In the genomic region with DNA sequence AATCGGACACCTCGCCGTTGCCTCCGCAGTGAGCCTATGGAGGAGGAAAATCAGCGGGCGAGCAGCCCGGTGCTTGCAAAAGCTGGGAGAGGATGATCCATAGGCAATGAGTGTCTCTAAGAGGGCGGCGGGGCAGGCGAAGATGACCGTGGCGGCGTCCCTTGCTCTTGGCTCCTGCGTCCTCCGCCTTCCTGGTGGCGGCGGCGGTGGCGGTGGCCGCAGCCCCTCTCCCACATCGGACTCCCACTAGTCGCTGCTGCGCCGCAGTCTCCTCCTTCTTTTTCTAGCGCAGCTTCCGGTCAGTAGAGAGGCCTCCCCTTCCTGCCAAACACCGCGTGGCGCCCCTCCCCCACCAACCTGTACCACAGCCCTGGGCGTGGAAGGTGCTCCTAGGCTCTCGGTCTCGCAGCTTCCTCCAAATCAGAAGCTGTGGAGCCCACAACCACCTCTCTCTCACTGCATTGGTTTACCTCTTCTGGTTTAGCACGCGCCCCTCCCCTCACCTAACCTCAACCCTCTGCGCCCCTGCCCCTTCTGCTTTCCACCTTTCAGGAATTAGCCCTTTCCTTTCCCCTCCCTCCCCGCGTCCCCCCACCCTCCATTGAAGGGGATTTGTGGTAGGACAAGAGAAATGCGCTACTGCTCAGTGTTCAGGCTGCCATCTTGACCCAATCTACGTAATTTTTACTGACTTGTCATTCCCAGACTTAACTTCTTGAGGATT, we compare ENCODE assay signal across 8 cellular contexts. TPM values are rescaled to one million over a fixed set of nuclear protein-coding genes. Genes with fewer than 3 reads are reported as not detected.
DNase-seq lines count a peak whose midpoint lies in the region; ATAC-seq and TF ChIP-seq lines count a peak whose summit lies in the region.

A gene (minus strand): TSS at position 271 of the 724 bp plus-strand sequence. CDS start 594 bp downstream, outside the sequence.

- H4K8ac ChIP-seq in mesenchymal stem cell (ENCODE audit: low read length): peak within 1 kb of the TSS; percentile 96

- ATAC-seq in GM19023 (IDR thresholded peaks at IDR 0.05; ENCODE audit: unreplicated experiment) (peak; percentile 97), HG03135 (IDR thresholded peaks at IDR 0.05; ENCODE audit: unreplicated experiment) (peak; percentile 93)

- H3K27ac Mint-ChIP-seq in endodermal cell: peak within 1 kb of the TSS; percentile 95

- H3K9me3 ChIP-seq in endodermal cell (ENCODE audit: control insufficient read depth, low read length) (peaks cover 1% of the 10 kb centered on the region), mesenchymal stem cell (ENCODE audit: control insufficient read depth, low read length) (no peaks in the 10 kb centered on the region)

- DNase-seq in AG08395 (ENCODE audit: low spot score): peak; percentile 58
- DNase-seq in NCI-H69 (lab: John Stamatoyannopoulos, UW): peak; percentile 93
- DNase-seq in activated CD8-positive, alpha-beta memory T cell treated with anti-CD3 and anti-CD28 coated beads for 48 hours (ENCODE audit: low read depth in 2 of 3, low spot score in 2 of 3): peak; percentile 11 to 29 (median 27)
- peak; percentile 96 for DNase-seq in endodermal cell
- DNase-seq in mesenchymal stem cell: peak; percentile 74
- peak; percentile 19 to 32 (median 28) for DNase-seq in stimulated activated CD4-positive, alpha-beta T cell treated with anti-CD3 and anti-CD28 coated beads, TNF-alpha, amount 100 ng/mL, for 4 hours (ENCODE audit: low read depth in 3 of 3)

- peak within 1 kb of the TSS; percentile 19 for H2BK5ac ChIP-seq in mesenchymal stem cell (ENCODE audit: low read depth, low read length, poor library complexity, severe bottlenecking)

- peak within 1 kb of the TSS; percentile 60 for H3K9ac ChIP-seq in endodermal cell (ENCODE audit: extremely low read depth, low read length, poor library complexity, severe bottlenecking)
- peak within 1 kb of the TSS; percentile 90 for H3K9ac ChIP-seq in mesenchymal stem cell (ENCODE audit: low read length)

- no peak within 1 kb of the TSS for H3K23ac ChIP-seq in mesenchymal stem cell (ENCODE audit: low read length in 2 of 2)

- peaks cover 41% of the 10 kb centered on the region for H3K36me3 Mint-ChIP-seq in endodermal cell (ENCODE audit: low read depth)

- H2BK15ac ChIP-seq in mesenchymal stem cell (ENCODE audit: low read depth, poor library complexity, severe bottlenecking): peak within 1 kb of the TSS; percentile 48

- H3K4me2 ChIP-seq in mesenchymal stem cell (ENCODE audit: low read length, poor library complexity, severe bottlenecking): peak within 1 kb of the TSS; percentile 70

- H3K14ac ChIP-seq in mesenchymal stem cell (ENCODE audit: low read length in 2 of 2): peak within 1 kb of the TSS in 1 of 2 experiments; percentile 55

- H4K91ac ChIP-seq in mesenchymal stem cell (ENCODE audit: low read length): peak within 1 kb of the TSS; percentile 75

- H3K4ac ChIP-seq in mesenchymal stem cell (ENCODE audit: low read depth in 1 of 2, low read length in 2 of 2): peak within 1 kb of the TSS in 1 of 2 experiments; percentile 51

- peaks cover 27% of the 10 kb centered on the region for H3K36me3 ChIP-seq in endodermal cell (ENCODE audit: control insufficient read depth, insufficient read depth, low read length)
- peaks cover 0 to 20% of the 10 kb centered on the region in 2 experiments for H3K36me3 ChIP-seq in mesenchymal stem cell (ENCODE audit: control insufficient read depth in 1 of 2, insufficient read depth in 2 of 2, low read depth in 1 of 2, low read length in 2 of 2)

- H3K79me1 ChIP-seq in mesenchymal stem cell (replicated peaks; ENCODE audit: low read length, poor library complexity, severe bottlenecking): peaks cover 9% of the 10 kb centered on the region

- 0% methylated on average over 34 of the region's 39 CpGs; no CpG with 5 or more reads in 1 of the 2 experiments for WGBS in endodermal cell (ENCODE audit: insufficient coverage in 1 of 2, insufficient read length in 1 of 2), 2 experiments
- under 1% methylated on average over 26 of the region's 39 CpGs for WGBS in mesenchymal stem cell

- no peak within 1 kb of the TSS for H2AK5ac ChIP-seq in mesenchymal stem cell (ENCODE audit: low read length, severe bottlenecking)

- H2BK12ac ChIP-seq in mesenchymal stem cell (ENCODE audit: low read length in 2 of 2): no peak within 1 kb of the TSS

- TF ChIP-seq CTCF in endodermal cell (conservative IDR thresholded peaks at IDR 0.05): no peak

- H3K4me1 ChIP-seq in endodermal cell (ENCODE audit: control insufficient read depth, insufficient read depth, low read length) (peaks cover 5% of the 10 kb centered on the region), mesenchymal stem cell (ENCODE audit: control insufficient read depth, insufficient read depth, low read depth, low read length) (peaks cover 1% of the 10 kb centered on the region)

- peaks cover 10% of the 10 kb centered on the region for H3K4me1 Mint-ChIP-seq in endodermal cell

- peak within 1 kb of the TSS; percentile 89 for H3K4me3 ChIP-seq in endodermal cell (ENCODE audit: low read length)
- peak within 1 kb of the TSS; percentile 80 to 91 for H3K4me3 ChIP-seq in mesenchymal stem cell (ENCODE audit: insufficient read depth in 1 of 2, low read depth in 1 of 2, low read length in 2 of 2)

- no peaks in the 10 kb centered on the region for H3K27me3 ChIP-seq in endodermal cell (ENCODE audit: control insufficient read depth, insufficient read depth, low read length, poor library complexity, severe bottlenecking)
- H3K27me3 ChIP-seq in mesenchymal stem cell (ENCODE audit: control insufficient read depth in 1 of 2, insufficient read depth in 1 of 2, low read length in 2 of 2): peaks cover 0 to 7% of the 10 kb centered on the region in 2 experiments

- peak within 1 kb of the TSS; percentile 91 for H3K4me3 Mint-ChIP-seq in endodermal cell

- H3K27me3 Mint-ChIP-seq in endodermal cell (ENCODE audit: insufficient read depth): no peaks in the 10 kb centered on the region

- H2AFZ ChIP-seq in mesenchymal stem cell (ENCODE audit: low read depth, low read length): peak within 1 kb of the TSS; percentile 92

- peaks cover 59% of the 10 kb centered on the region for H3K9me3 Mint-ChIP-seq in endodermal cell

- H2BK120ac ChIP-seq in mesenchymal stem cell (ENCODE audit: low read depth, low read length): no peak within 1 kb of the TSS

- H3K18ac ChIP-seq in mesenchymal stem cell (ENCODE audit: low read depth in 1 of 2, low read length in 2 of 2): peak within 1 kb of the TSS; percentile 62 to 93

- H3K27ac ChIP-seq in endodermal cell (ENCODE audit: low read depth, low read length): peak within 1 kb of the TSS; percentile 69
- H3K27ac ChIP-seq in mesenchymal stem cell (ENCODE audit: low read length, poor library complexity, severe bottlenecking): peak within 1 kb of the TSS; percentile 87

RNA-seq across cellular contexts. Expression of the gene that starts here (rescaled TPM):
- total RNA-seq in endodermal cell: 10 to 100 TPM; 12.4 to 19.7 TPM
- 15.0 TPM for polyA plus RNA-seq in endodermal cell (2013, experiment 1 of 2)
- 11.1 TPM for polyA plus RNA-seq in endodermal cell (2013, experiment 2 of 2)
- polyA plus RNA-seq in mesenchymal stem cell (2013, experiment 1 of 2): 3.6 TPM
- 3.1 TPM for polyA plus RNA-seq in mesenchymal stem cell (2013, experiment 2 of 2)

Comparison
In these comparisons a context has a peak if more than half of its experiments do, and no peak if none do; other contexts are left out.
1. Peak in every context shown above with its lines: DNase-seq, ATAC-seq, H3K4me3 ChIP-seq and H3K27ac ChIP-seq.
2. DNase-seq: peak in every context shown above with its lines; median percentile 96 in endodermal cell; 93 in NCI-H69; 74 in mesenchymal stem cell; 58 in AG08395; 28 in stimulated activated CD4-positive, alpha-beta T cell treated with anti-CD3 and anti-CD28 coated beads, TNF-alpha, amount 100 ng/mL, for 4 hours; 27 in activated CD8-positive, alpha-beta memory T cell treated with anti-CD3 and anti-CD28 coated beads for 48 hours.